In the genomic region with DNA sequence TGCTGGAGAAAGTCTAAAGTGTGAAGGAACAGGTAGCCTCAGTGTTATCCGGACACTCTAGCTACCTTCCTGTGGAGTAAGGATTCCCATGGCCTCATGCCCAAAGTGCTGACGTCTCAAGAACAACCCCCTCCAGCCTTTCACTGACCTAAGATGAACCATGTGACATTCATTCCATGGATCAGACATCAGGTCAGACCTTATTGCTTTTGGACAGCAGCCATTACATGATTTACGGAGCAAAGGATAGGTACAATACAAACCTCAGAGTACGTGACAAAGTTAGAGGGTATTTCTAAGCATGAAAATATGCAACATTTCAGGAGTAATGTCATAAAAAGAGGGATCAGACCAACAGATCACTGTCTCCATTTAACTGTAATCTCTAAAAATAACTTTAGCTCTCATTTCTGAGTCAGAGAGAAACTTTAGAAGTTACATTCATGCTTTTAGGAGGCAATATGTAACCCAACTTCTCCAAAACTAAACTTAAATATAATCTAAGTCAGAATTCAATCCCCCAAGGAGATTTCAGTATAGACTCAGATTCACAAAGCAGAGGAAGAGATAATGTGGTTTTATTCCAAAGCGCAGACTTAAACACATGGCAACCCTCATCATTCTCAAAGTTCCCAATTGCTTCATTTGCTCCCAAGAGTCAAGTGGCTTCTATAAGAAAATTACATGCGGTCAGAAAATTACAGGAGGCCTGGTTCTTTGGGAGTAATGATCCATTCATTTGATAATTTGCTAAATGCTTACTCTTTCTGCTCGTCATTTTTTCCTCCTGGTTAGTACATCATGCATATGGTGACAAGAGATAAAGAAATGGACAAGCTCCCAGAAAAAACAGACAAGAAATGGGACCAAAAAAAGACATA, we compare ENCODE assay signal across 14 cellular contexts.
DNase-seq lines count a peak whose midpoint lies in the region; ATAC-seq and TF ChIP-seq lines count a peak whose summit lies in the region.
"Had no signal": no experiment of that assay in that cellular context is flagged by ENCODE, and none has a peak within 500 bp of the region (broad histone marks: within the 10 kb centered on the region; RNA-seq: fewer than 3 reads in every experiment).

No MANE protein-coding gene starts in this region.

- peak overlapping the region; percentile 92 for H2BK120ac ChIP-seq in IMR-90 (ENCODE audit: low read depth, low read length)
- H2BK120ac ChIP-seq in mesenchymal stem cell (ENCODE audit: low read depth, low read length) = no peak overlapping the region

- TF ChIP-seq CTCF in BJ (IDR thresholded peaks at IDR 0.05; ENCODE audit: insufficient read depth, low read depth, low read length) = no peak
- no peak for TF ChIP-seq CTCF in IMR-90 (conservative IDR thresholded peaks at IDR 0.05; ENCODE audit: low read depth, low read length)
- no peak for TF ChIP-seq CTCF in astrocyte of the spinal cord (IDR thresholded peaks at IDR 0.05; ENCODE audit: low read depth, low read length)
- TF ChIP-seq CTCF in prostate gland (IDR thresholded peaks at IDR 0.05) = no peak

- no peaks in the 10 kb centered on the region for H3K9me3 Mint-ChIP-seq in activated CD8-positive, alpha-beta memory T cell treated with anti-CD3 and anti-CD28 coated beads, Interleukin-2, amount 10 ng/mL, durations not matched to agents 7 days and 5 days (ENCODE audit: low read depth)
- H3K9me3 Mint-ChIP-seq: activated naive CD8-positive, alpha-beta T cell treated with anti-CD3 and anti-CD28 coated beads, Interleukin-2, amount 50 U/mL, for 24 hours; CD8-positive, alpha-beta T cell; neural crest cell had no signal

- TF ChIP-seq POLR2A in IMR-90 (IDR thresholded peaks at IDR 0.05; ENCODE audit: low read depth, low read length) (no peak), prostate gland (IDR thresholded peaks at IDR 0.05) (no peak)

- H3K9me1 ChIP-seq in IMR-90 (ENCODE audit: insufficient read depth, low read length) = peaks cover 17% of the 10 kb centered on the region

- no peak for TF ChIP-seq RAD21 in IMR-90 (IDR thresholded peaks at IDR 0.05; ENCODE audit: low read length)

- no peak overlapping the region for H3K4me3 ChIP-seq in BJ (ENCODE audit: low read depth, low read length)
- H3K4me3 ChIP-seq in IMR-90 (ENCODE audit: insufficient read depth, low read depth, low read length) = no peak overlapping the region
- H3K4me3 ChIP-seq in astrocyte of the spinal cord (ENCODE audit: low read depth, low read length) = no peak overlapping the region
- peak overlapping the region in 1 of 2 experiments; percentile 1 for H3K4me3 ChIP-seq in mesenchymal stem cell (ENCODE audit: insufficient read depth in 1 of 2, low read depth in 1 of 2, low read length in 2 of 2)
- H3K4me3 ChIP-seq in prostate gland = no peak overlapping the region

- dilution Hi-C loops in IMR-90 (cut with HindIII; ENCODE audit: low sequenced_read_pairs, unreplicated experiment) = no loop called here

- H4K91ac ChIP-seq in IMR-90 (ENCODE audit: insufficient read depth, low read depth, low read length) (peak overlapping the region; percentile 46), mesenchymal stem cell (ENCODE audit: low read length) (no peak overlapping the region)

- BruUV-seq in IMR-90 (replicated peaks; lab: Mats Ljungman, UMichigan) = no TSS peak

- H3K4me1 ChIP-seq in IMR-90 (ENCODE audit: control insufficient read depth, insufficient read depth, low read length) = peaks cover 7% of the 10 kb centered on the region
- peaks cover 3% of the 10 kb centered on the region for H3K4me1 ChIP-seq in mesenchymal stem cell (ENCODE audit: control insufficient read depth, insufficient read depth, low read depth, low read length)
- H3K4me1 ChIP-seq in prostate gland (replicated peaks) = no peaks in the 10 kb centered on the region

- ATAC-seq in IMR-90 (ENCODE audit: low read depth) = peak; percentile 60
- ATAC-seq in activated CD8-positive, alpha-beta memory T cell treated with anti-CD3 and anti-CD28 coated beads, Interleukin-2, amount 10 ng/mL, durations not matched to agents 7 days and 5 days = no peak
- ATAC-seq: activated naive CD8-positive, alpha-beta T cell treated with anti-CD3 and anti-CD28 coated beads, Interleukin-2, amount 50 U/mL, for 24 hours; CD8-positive, alpha-beta T cell had no signal

- H4K8ac ChIP-seq in IMR-90 (ENCODE audit: low read depth in 2 of 2, low read length in 2 of 2) = peak overlapping the region in 1 of 2 experiments; percentile 76; a peak in 1 of 4 replicates
- H4K8ac ChIP-seq in mesenchymal stem cell (ENCODE audit: low read length) = no peak overlapping the region

- POLR2A ChIA-PET in BJ (lab: Charles Lee) (interaction anchor here (0.6 kb wide), 1 partner anchor 9 kb away, joined by 3 read pairs; no protein-coding TSS in a partner anchor), IMR-90 (lab: Charles Lee; ENCODE audit: unreplicated experiment) (no interaction called here)

- H3K27ac ChIP-seq in IMR-90 (ENCODE audit: insufficient read depth, low read length) (no peak overlapping the region), mesenchymal stem cell (ENCODE audit: low read length, poor library complexity, severe bottlenecking) (peak overlapping the region; percentile 45), prostate gland (no peak overlapping the region)

- CTCF ChIA-PET in BJ (lab: Yijun Ruan, JAX) (interaction anchor here (0.6 to 1.8 kb wide), 4 partner anchors 8 to 526 kb away, joined by 3 to 6 read pairs (median 3); no protein-coding TSS in a partner anchor), IMR-90 (lab: Yijun Ruan, JAX) (no interaction called here)
- CTCF ChIA-PET in activated CD8-positive, alpha-beta memory T cell treated with anti-CD3 and anti-CD28 coated beads, Interleukin-2, amount 10 ng/mL, durations not matched to agents 7 days and 5 days (lab: Charles Lee) = no interaction called here

- H4K20me1 ChIP-seq in IMR-90 (ENCODE audit: insufficient read depth, low read length) = no peaks in the 10 kb centered on the region

- DNase-seq in BJ (ENCODE audit: low read depth) = peak; percentile 98
- DNase-seq in IMR-90 = peak; percentile 91
- DNase-seq in astrocyte of the spinal cord (ENCODE audit: low read depth, low spot score) = peak; percentile 84
- DNase-seq in mesenchymal stem cell = peak; percentile 43
- DNase-seq in activated CD4-positive, CD25-positive, alpha-beta regulatory T cell treated with anti-CD3 and anti-CD28 coated beads, Interleukin-2, amount 50 U/mL, for 72 hours = no peak
- no peak for DNase-seq in dermis blood vessel endothelial cell
- DNase-seq in activated CD8-positive, alpha-beta memory T cell treated with anti-CD3 and anti-CD28 coated beads, Interleukin-2, amount 10 ng/mL, durations not matched to agents 7 days and 5 days = no peak
- no peak for DNase-seq in prostate gland (ENCODE audit: low spot score)
- DNase-seq: activated naive CD8-positive, alpha-beta T cell treated with anti-CD3 and anti-CD28 coated beads, Interleukin-2, amount 50 U/mL, for 24 hours; CD8-positive, alpha-beta T cell; NCI-H2029 treated with DMSO at 0.1 percent for 48 hours; stimulated activated CD4-positive, alpha-beta T cell treated with anti-CD3 and anti-CD28 coated beads, Interleukin-4, amount 100 ng/mL, for 1 hour; T-helper 9 cell had no signal

- no peak overlapping the region for H3K4me3 Mint-ChIP-seq in activated CD8-positive, alpha-beta memory T cell treated with anti-CD3 and anti-CD28 coated beads, Interleukin-2, amount 10 ng/mL, durations not matched to agents 7 days and 5 days
- H3K4me3 Mint-ChIP-seq: activated naive CD8-positive, alpha-beta T cell treated with anti-CD3 and anti-CD28 coated beads, Interleukin-2, amount 50 U/mL, for 24 hours; CD8-positive, alpha-beta T cell; neural crest cell had no signal

- peak overlapping the region; percentile 44; the same call in 1 of the 2 replicates for H3K4me2 ChIP-seq in IMR-90 (ENCODE audit: low read depth, low read length)
- H3K4me2 ChIP-seq in mesenchymal stem cell (ENCODE audit: low read length, poor library complexity, severe bottlenecking) = peak overlapping the region; percentile 36

- H3K14ac ChIP-seq in IMR-90 (replicated peaks; ENCODE audit: low read depth, low read length) = peak overlapping the region; percentile 86; the same call in 1 of the 2 replicates
- H3K14ac ChIP-seq in mesenchymal stem cell (ENCODE audit: low read length in 2 of 2) = no peak overlapping the region

- H3K4ac ChIP-seq in IMR-90 (ENCODE audit: low read depth, low read length) = peak overlapping the region; percentile 88
- H3K4ac ChIP-seq in mesenchymal stem cell (ENCODE audit: low read depth in 1 of 2, low read length in 2 of 2) = no peak overlapping the region

- H3K27ac Mint-ChIP-seq in activated CD8-positive, alpha-beta memory T cell treated with anti-CD3 and anti-CD28 coated beads, Interleukin-2, amount 10 ng/mL, durations not matched to agents 7 days and 5 days = no peak overlapping the region
- H3K27ac Mint-ChIP-seq: activated naive CD8-positive, alpha-beta T cell treated with anti-CD3 and anti-CD28 coated beads, Interleukin-2, amount 50 U/mL, for 24 hours; CD8-positive, alpha-beta T cell had no signal

- H2BK15ac ChIP-seq in IMR-90 (ENCODE audit: low read depth, low read length) (peak overlapping the region; percentile 88; the same call in 2 of the 3 replicates), mesenchymal stem cell (ENCODE audit: low read depth, poor library complexity, severe bottlenecking) (no peak overlapping the region)

- H3K27me3 ChIP-seq in BJ (ENCODE audit: control insufficient read depth, insufficient read depth, low read length) (no peaks in the 10 kb centered on the region), IMR-90 (ENCODE audit: control insufficient read depth, insufficient read depth, low read length) (no peaks in the 10 kb centered on the region), mesenchymal stem cell (ENCODE audit: control insufficient read depth in 1 of 2, insufficient read depth in 1 of 2, low read length in 2 of 2) (no peaks in the 10 kb centered on the region), prostate gland (replicated peaks; ENCODE audit: insufficient read depth) (no peaks in the 10 kb centered on the region)

- H2AK5ac ChIP-seq in IMR-90 (ENCODE audit: low read depth, low read length) = peak overlapping the region; percentile 73; the same call in 1 of the 2 replicates
- H2AK5ac ChIP-seq in mesenchymal stem cell (ENCODE audit: low read length, severe bottlenecking) = no peak overlapping the region

- H3K9me3 ChIP-seq in IMR-90 (ENCODE audit: control insufficient read depth, insufficient read depth, low read length) (no peaks in the 10 kb centered on the region), mesenchymal stem cell (ENCODE audit: control insufficient read depth, low read length) (peaks cover 6% of the 10 kb centered on the region), prostate gland (no peaks in the 10 kb centered on the region)

- peak overlapping the region; percentile 4; the same call in 1 of the 2 replicates for H3K56ac ChIP-seq in IMR-90 (ENCODE audit: extremely low read depth, insufficient read depth, low read length)

- H2AFZ ChIP-seq in IMR-90 (replicated peaks; ENCODE audit: low read length, poor library complexity) (no peak overlapping the region), mesenchymal stem cell (ENCODE audit: low read depth, low read length) (no peak overlapping the region)

- H3K36me3 ChIP-seq in BJ (ENCODE audit: control insufficient read depth, insufficient read depth, low read length) (no peaks in the 10 kb centered on the region), IMR-90 (ENCODE audit: control insufficient read depth, insufficient read depth, low read length) (no peaks in the 10 kb centered on the region), mesenchymal stem cell (ENCODE audit: control insufficient read depth in 1 of 2, insufficient read depth in 2 of 2, low read depth in 1 of 2, low read length in 2 of 2) (no peaks in the 10 kb centered on the region), prostate gland (no peaks in the 10 kb centered on the region)

- H2BK5ac ChIP-seq in IMR-90 (ENCODE audit: low read depth, low read length, poor library complexity, severe bottlenecking) (peak overlapping the region; percentile 51), mesenchymal stem cell (ENCODE audit: low read depth, low read length, poor library complexity, severe bottlenecking) (no peak overlapping the region)

- H3K23ac ChIP-seq in IMR-90 (ENCODE audit: low read depth, low read length) (peak overlapping the region; percentile 75; the same call in 1 of the 2 replicates), mesenchymal stem cell (ENCODE audit: low read length in 2 of 2) (no peak overlapping the region)

- no peaks in the 10 kb centered on the region for H3K36me3 Mint-ChIP-seq in activated CD8-positive, alpha-beta memory T cell treated with anti-CD3 and anti-CD28 coated beads, Interleukin-2, amount 10 ng/mL, durations not matched to agents 7 days and 5 days
- H3K36me3 Mint-ChIP-seq: CD8-positive, alpha-beta T cell had no signal

- H3K79me1 ChIP-seq in IMR-90 (ENCODE audit: low read depth in 1 of 2, low read length in 2 of 2) (0 out of 4 replicates have a peak, but pooled peaks cover 0 to 5% of the 10 kb centered on the region in 2 experiments), mesenchymal stem cell (replicated peaks; ENCODE audit: low read length, poor library complexity, severe bottlenecking) (no peaks in the 10 kb centered on the region)

- in situ Hi-C loops in IMR-90 (cut with MboI; ENCODE audit: low sequenced_read_pairs) (no loop called here), astrocyte of the spinal cord (cut with HindIII; ENCODE audit: low sequenced_read_pairs) (no loop called here)

- H2BK20ac ChIP-seq in IMR-90 (ENCODE audit: low read depth, low read length) = peak overlapping the region; percentile 87

- no peak overlapping the region for H2BK12ac ChIP-seq in mesenchymal stem cell (ENCODE audit: low read length in 2 of 2)

- H4K5ac ChIP-seq in IMR-90 (ENCODE audit: low read depth, low read length) = no peak overlapping the region

- H3K27me3 Mint-ChIP-seq in activated CD8-positive, alpha-beta memory T cell treated with anti-CD3 and anti-CD28 coated beads, Interleukin-2, amount 10 ng/mL, durations not matched to agents 7 days and 5 days = peaks cover 10% of the 10 kb centered on the region
- H3K27me3 Mint-ChIP-seq: activated naive CD8-positive, alpha-beta T cell treated with anti-CD3 and anti-CD28 coated beads, Interleukin-2, amount 50 U/mL, for 24 hours had no signal

- H3K4me1 Mint-ChIP-seq in activated CD8-positive, alpha-beta memory T cell treated with anti-CD3 and anti-CD28 coated beads, Interleukin-2, amount 10 ng/mL, durations not matched to agents 7 days and 5 days = no peaks in the 10 kb centered on the region
- H3K4me1 Mint-ChIP-seq: activated naive CD8-positive, alpha-beta T cell treated with anti-CD3 and anti-CD28 coated beads, Interleukin-2, amount 50 U/mL, for 24 hours; neural crest cell had no signal

- peak overlapping the region; percentile 36; the same call in 1 of the 2 replicates for H3K18ac ChIP-seq in IMR-90 (ENCODE audit: low read depth, low read length)
- H3K18ac ChIP-seq in mesenchymal stem cell (ENCODE audit: low read depth in 1 of 2, low read length in 2 of 2) = no peak overlapping the region

- H3K9ac ChIP-seq in IMR-90 (ENCODE audit: low read depth, low read length) = no peak overlapping the region
- H3K9ac ChIP-seq in mesenchymal stem cell (ENCODE audit: low read length) = peak overlapping the region; percentile 34

- intact Hi-C loops in IMR-90 (cut with micrococcal nuclease) = no loop called here
- intact Hi-C loops in prostate gland (cut with DNase I) = no loop called here

- H2AK9ac ChIP-seq in IMR-90 (replicated peaks; ENCODE audit: low read depth, low read length, poor library complexity) = peak overlapping the region; percentile 43

- no CpG with 5 or more reads among the region's 7 CpGs for WGBS in IMR-90 (ENCODE audit: extremely low coverage in 2 of 2, insufficient read length in 1 of 2), 2 experiments
- WGBS in mesenchymal stem cell = 69% methylated on average over 4 of the region's 7 CpGs
- 54% methylated on average over 7 of the region's 7 CpGs for WGBS in prostate gland

Comparison
In these comparisons a context has a peak if more than half of its experiments do, and no peak if none do; other contexts are left out.
1. DNase-seq: peak in BJ (single experiment), IMR-90 (single experiment), astrocyte of the spinal cord (single experiment) and mesenchymal stem cell (single experiment); none in activated CD4-positive, CD25-positive, alpha-beta regulatory T cell treated with anti-CD3 and anti-CD28 coated beads, Interleukin-2, amount 50 U/mL, for 72 hours (single experiment), dermis blood vessel endothelial cell (single experiment), activated CD8-positive, alpha-beta memory T cell treated with anti-CD3 and anti-CD28 coated beads, Interleukin-2, amount 10 ng/mL, durations not matched to agents 7 days and 5 days (single experiment) and prostate gland (single experiment).